20 cellular contexts compared by ENCODE assay signal in genomic region chr16:53112015-53112414, GRCh38. TPM values are rescaled to one million over a fixed set of nuclear protein-coding genes. Genes with fewer than 3 reads are reported as not detected.
DNase-seq lines count a peak whose midpoint lies in the region; ATAC-seq and TF ChIP-seq lines count a peak whose summit lies in the region.
"Had no signal": no experiment of that assay in that cellular context is flagged by ENCODE, and none has a peak within 500 bp of the region (broad histone marks: within the 10 kb centered on the region; RNA-seq: fewer than 3 reads in every experiment).

No MANE protein-coding gene starts in this region.

- H3K9me3 ChIP-seq in AG04450 (ENCODE audit: control insufficient read depth, insufficient read depth, low read length) (no peaks in the 10 kb centered on the region), HEK293 (ENCODE audit: control insufficient read depth, insufficient read depth, low read depth, low read length) (no peaks in the 10 kb centered on the region), lower lobe of right lung (no peaks in the 10 kb centered on the region)
- H3K9me3 ChIP-seq: right atrium auricular region, thoracic aorta had no signal

- no peak overlapping the region for H3K4me3 Mint-ChIP-seq in activated naive CD8-positive, alpha-beta T cell treated with anti-CD3 and anti-CD28 coated beads, Interleukin-2, amount 50 U/mL, for 24 hours
- H3K4me3 Mint-ChIP-seq: activated CD8-positive, alpha-beta T cell treated with anti-CD3 and anti-CD28 coated beads for 36 hours; activated naive CD4-positive, alpha-beta T cell treated with anti-CD3 and anti-CD28 coated beads, Interleukin-2, amount 50 U/mL, for 24 hours; activated T-cell treated with anti-CD3 and anti-CD28 coated beads, Interleukin-2, amount 50 U/mL, for 24 hours; CD4-positive, alpha-beta memory T cell had no signal

- ATAC-seq in lower lobe of right lung (no peak), foreskin keratinocyte (no peak)
- no peak for ATAC-seq in activated naive CD8-positive, alpha-beta T cell treated with anti-CD3 and anti-CD28 coated beads, Interleukin-2, amount 50 U/mL, for 24 hours
- ATAC-seq: activated CD8-positive, alpha-beta T cell treated with anti-CD3 and anti-CD28 coated beads for 36 hours had no signal

- no peaks in the 10 kb centered on the region for H3K27me3 Mint-ChIP-seq in activated naive CD8-positive, alpha-beta T cell treated with anti-CD3 and anti-CD28 coated beads, Interleukin-2, amount 50 U/mL, for 24 hours
- H3K27me3 Mint-ChIP-seq: activated CD8-positive, alpha-beta T cell treated with anti-CD3 and anti-CD28 coated beads for 36 hours; activated naive CD4-positive, alpha-beta T cell treated with anti-CD3 and anti-CD28 coated beads, Interleukin-2, amount 50 U/mL, for 24 hours; activated T-cell treated with anti-CD3 and anti-CD28 coated beads, Interleukin-2, amount 50 U/mL, for 24 hours; CD4-positive, alpha-beta memory T cell had no signal

- CTCF ChIA-PET in AG04450 (lab: Charles Lee) (interaction anchor here (0.9 to 2.2 kb wide), 2 partner anchors 48 to 55 kb away, joined by 3 to 7 read pairs; no protein-coding TSS in a partner anchor), HEK293 (lab: Yijun Ruan, JAX) (interaction anchor here (0.6 kb wide), 1 partner anchor 634 kb away, joined by 3 read pairs; no protein-coding TSS in a partner anchor)

- H3K9me3 Mint-ChIP-seq in activated naive CD8-positive, alpha-beta T cell treated with anti-CD3 and anti-CD28 coated beads, Interleukin-2, amount 50 U/mL, for 24 hours, result no peaks in the 10 kb centered on the region
- H3K9me3 Mint-ChIP-seq: activated CD8-positive, alpha-beta T cell treated with anti-CD3 and anti-CD28 coated beads for 36 hours; activated naive CD4-positive, alpha-beta T cell treated with anti-CD3 and anti-CD28 coated beads, Interleukin-2, amount 50 U/mL, for 24 hours; activated T-cell treated with anti-CD3 and anti-CD28 coated beads, Interleukin-2, amount 50 U/mL, for 24 hours; CD4-positive, alpha-beta memory T cell had no signal

- intact Hi-C loops in lower lobe of right lung (cut with DNase I), result no loop called here

- no peak overlapping the region for H3K4me3 ChIP-seq in AG04450 (ENCODE audit: low read depth, low read length)
- no peak overlapping the region for H3K4me3 ChIP-seq in HEK293 (ENCODE audit: low read depth, low read length)
- no peak overlapping the region for H3K4me3 ChIP-seq in lower lobe of right lung
- H3K4me3 ChIP-seq: right atrium auricular region, thoracic aorta had no signal

- no peaks in the 10 kb centered on the region for H3K27me3 ChIP-seq in AG04450 (ENCODE audit: control insufficient read depth, insufficient read depth, low read length)
- H3K27me3 ChIP-seq in lower lobe of right lung (ENCODE audit: low read depth), result no peaks in the 10 kb centered on the region
- no peaks in the 10 kb centered on the region for H3K27me3 ChIP-seq in foreskin keratinocyte
- H3K27me3 ChIP-seq: right atrium auricular region had no signal

- H3K27ac ChIP-seq in AG04450 (ENCODE audit: low read depth, low read length) (peak overlapping the region; percentile 11), HEK293 (ENCODE audit: extremely low read depth, low read depth, low read length) (no peak overlapping the region), lower lobe of right lung (peak overlapping the region; percentile 8), foreskin keratinocyte (no peak overlapping the region)
- H3K27ac ChIP-seq: right atrium auricular region, thoracic aorta had no signal

- TF ChIP-seq CTCF in AG04450 (IDR thresholded peaks at IDR 0.05; ENCODE audit: low read depth, low read length), result no peak
- no peak for TF ChIP-seq CTCF in HEK293 (tag by site-specific recombination; IDR thresholded peaks at IDR 0.05)
- TF ChIP-seq CTCF in lower lobe of right lung (IDR thresholded peaks at IDR 0.05), result no peak
- no peak for TF ChIP-seq CTCF in foreskin keratinocyte (conservative IDR thresholded peaks at IDR 0.05)

- H3K36me3 ChIP-seq in HEK293 (ENCODE audit: control insufficient read depth in 2 of 2, insufficient read depth in 1 of 2, low read length in 2 of 2), result no peaks in the 10 kb centered on the region; a peak in 1 of 3 replicates
- H3K36me3 ChIP-seq in lower lobe of right lung, result no peaks in the 10 kb centered on the region
- H3K36me3 ChIP-seq: right atrium auricular region, thoracic aorta had no signal

- no peak for DNase-seq in AG04450 (ENCODE audit: low read depth, low spot score)
- peak; percentile 46 for DNase-seq in amniotic epithelial cell (ENCODE audit: low read depth)
- DNase-seq in lower lobe of right lung, result no peak
- DNase-seq in foreskin keratinocyte, result no peak
- no peak for DNase-seq in stimulated activated CD4-positive, alpha-beta T cell treated with anti-CD3 and anti-CD28 coated beads, Interleukin-4, amount 100 ng/mL, for 24 hours
- no peak for DNase-seq in activated naive CD8-positive, alpha-beta T cell treated with anti-CD3 and anti-CD28 coated beads, Interleukin-2, amount 50 U/mL, for 24 hours
- DNase-seq in DMS53 (lab: John Stamatoyannopoulos, UW), result no peak
- DNase-seq: activated CD4-positive, CD25-positive, alpha-beta regulatory T cell; activated CD8-positive, alpha-beta T cell treated with anti-CD3 and anti-CD28 coated beads for 36 hours; activated T-cell treated with anti-CD3 and anti-CD28 coated beads, Interleukin-2, amount 50 U/mL, for 24 hours; CD4-positive, alpha-beta memory T cell; DMS79; NCI-H1417 treated with DMSO at 0.1 percent for 48 hours; NCI-H526; SIG-M5; stimulated activated CD4-positive, alpha-beta T cell treated with anti-CD3 and anti-CD28 coated beads, Interleukin-15, amount 100 ng/mL, for 24 hours had no signal

- no peaks in the 10 kb centered on the region for H3K36me3 Mint-ChIP-seq in activated naive CD8-positive, alpha-beta T cell treated with anti-CD3 and anti-CD28 coated beads, Interleukin-2, amount 50 U/mL, for 24 hours (ENCODE audit: low read depth)
- H3K36me3 Mint-ChIP-seq: activated naive CD4-positive, alpha-beta T cell treated with anti-CD3 and anti-CD28 coated beads, Interleukin-2, amount 50 U/mL, for 24 hours; CD4-positive, alpha-beta memory T cell had no signal

- H3K27ac Mint-ChIP-seq in activated naive CD8-positive, alpha-beta T cell treated with anti-CD3 and anti-CD28 coated beads, Interleukin-2, amount 50 U/mL, for 24 hours, result no peak overlapping the region
- H3K27ac Mint-ChIP-seq: activated CD8-positive, alpha-beta T cell treated with anti-CD3 and anti-CD28 coated beads for 36 hours; activated naive CD4-positive, alpha-beta T cell treated with anti-CD3 and anti-CD28 coated beads, Interleukin-2, amount 50 U/mL, for 24 hours; activated T-cell treated with anti-CD3 and anti-CD28 coated beads, Interleukin-2, amount 50 U/mL, for 24 hours; CD4-positive, alpha-beta memory T cell had no signal

- POLR2A ChIA-PET in AG04450 (lab: Yijun Ruan, JAX), result no interaction called here
- POLR2A ChIA-PET in HEK293 (lab: Yijun Ruan, JAX), result no interaction called here

- H3K4me1 ChIP-seq in HEK293 (ENCODE audit: control insufficient read depth, insufficient read depth, low read length) (no peaks in the 10 kb centered on the region), lower lobe of right lung (peaks cover 14% of the 10 kb centered on the region), foreskin keratinocyte (no peaks in the 10 kb centered on the region)

- H3K4me1 Mint-ChIP-seq in activated naive CD8-positive, alpha-beta T cell treated with anti-CD3 and anti-CD28 coated beads, Interleukin-2, amount 50 U/mL, for 24 hours, result peaks cover 12% of the 10 kb centered on the region
- H3K4me1 Mint-ChIP-seq: activated naive CD4-positive, alpha-beta T cell treated with anti-CD3 and anti-CD28 coated beads, Interleukin-2, amount 50 U/mL, for 24 hours had no signal

TF ChIP-seq in HEK293, 187 proteins besides CTCF, POLR2A, EP300 and RAD21:
- TF ChIP-seq ZNF416 (tag by site-specific recombination; IDR thresholded peaks at IDR 0.05), result no peak
- 0 out of 2 replicates have a peak, but pooled peaks have one; percentile 18 for TF ChIP-seq PRDM10 (tag by site-specific recombination; IDR thresholded peaks at IDR 0.05)

RNA-seq across cellular contexts. Expression of gene CHD9, which starts 57.2 kb away (rescaled TPM):
- 27.9 and 42.6 TPM in 2 replicates for polyA plus RNA-seq in AG04450 (2011; rRNA removed)
- polyA minus RNA-seq in AG04450 (2011; rRNA and poly(A)+ RNA removed), result 55.4 and 114 TPM in 2 replicates
- 73.1 TPM for total RNA-seq in lower lobe of right lung
- 26.2 and 28.5 TPM in 2 replicates for total RNA-seq in foreskin keratinocyte
- 3.7 and 4.1 TPM in 2 replicates for polyA plus RNA-seq in foreskin keratinocyte

RNA-seq across cellular contexts. Expression of gene CHD9NB, which starts 59.3 kb away (rescaled TPM):
- 1.2 and 1.4 TPM in 2 replicates for polyA plus RNA-seq in AG04450 (2011; rRNA removed)
- 2.5 and 3.6 TPM in 2 replicates for polyA minus RNA-seq in AG04450 (2011; rRNA and poly(A)+ RNA removed)
- total RNA-seq in lower lobe of right lung, result 12.4 TPM
- total RNA-seq in foreskin keratinocyte, result 0.67 and 0.88 TPM in 2 replicates
- polyA plus RNA-seq in foreskin keratinocyte, result 0.48 and 0.50 TPM in 2 replicates
- total RNA-seq: CD4-positive, alpha-beta memory T cell had no signal
- polyA plus RNA-seq: CD4-positive, alpha-beta memory T cell had no signal

Comparison
In these comparisons a context has a peak if more than half of its experiments do, and no peak if none do; other contexts are left out.
1. H3K27ac ChIP-seq: peak in AG04450 (single experiment) and lower lobe of right lung (single experiment); none in HEK293 (single experiment) and foreskin keratinocyte (single experiment).